ENCODE assay signal across 35 cellular contexts in genomic region chr7:123629281-123629680, GRCh38. TPM values are rescaled to one million over a fixed set of nuclear protein-coding genes. Genes with fewer than 3 reads are reported as not detected.
"Had no signal": no experiment of that assay in that cellular context is flagged by ENCODE, and none has a peak within 500 bp of the region (broad histone marks: within the 10 kb centered on the region; RNA-seq: fewer than 3 reads in every experiment).

No MANE protein-coding gene starts in this region.

- H3K36me3 ChIP-seq: adrenal gland, brain microvascular endothelial cell, breast epithelium had no signal

- H3K4me1 ChIP-seq: adrenal gland, body of pancreas, breast epithelium had no signal

- FAIRE-seq: astrocyte, TTC549 had no signal

- ATAC-seq: activated CD8-positive, alpha-beta T cell treated with anti-CD3 and anti-CD28 coated beads for 36 hours; activated naive CD4-positive, alpha-beta T cell treated with anti-CD3 and anti-CD28 coated beads, Interleukin-2, amount 50 U/mL, for 72 hours; activated T-cell treated with anti-CD3 and anti-CD28 coated beads, Interleukin-2, amount 50 U/mL, for 4 hours; activated T-cell treated with anti-CD3 and anti-CD28 coated beads, Interleukin-2, amount 50 U/mL, for 72 hours; activated T-helper 17 cell treated with anti-CD3 and anti-CD28 coated beads, Interleukin-2, amount 50 U/mL, for 72 hours; body of pancreas had no signal

- H3K9me3 ChIP-seq: adrenal gland, body of pancreas, breast epithelium had no signal

- H3K4me3 ChIP-seq: adrenal gland, body of pancreas, breast epithelium had no signal

- H3K27me3 ChIP-seq: adrenal gland, body of pancreas, brain microvascular endothelial cell, breast epithelium had no signal

- DNase-seq: activated B cell treated with CpG ODN at 0.5 μM for 24 hours; activated CD4-positive, alpha-beta memory T cell treated with anti-CD3 and anti-CD28 coated beads for 36 hours; activated CD4-positive, alpha-beta T cell treated with anti-CD3 and anti-CD28 coated beads for 4 hours; activated CD4-positive, alpha-beta T cell treated with anti-CD3 and anti-CD28 coated beads, Interleukin-2, amount 10 ng/mL, durations not matched to agents 24 days and 14 days; activated CD4-positive, alpha-beta T cell treated with anti-CD3 and anti-CD28 coated beads, Interleukin-2, amount 50 U/mL, for 1 hour; activated CD4-positive, alpha-beta T cell treated with anti-CD3 and anti-CD28 coated beads, Interleukin-2, amount 50 U/mL, for 4 hours; activated CD4-positive, CD25-positive, alpha-beta regulatory T cell treated with anti-CD3 and anti-CD28 coated beads, Interleukin-2, amount 50 U/mL, for 72 hours; activated CD8-positive, alpha-beta memory T cell treated with anti-CD3 and anti-CD28 coated beads, Interleukin-2, amount 50 U/mL, for 4 hours; activated CD8-positive, alpha-beta T cell treated with anti-CD3 and anti-CD28 coated beads for 36 hours; activated effector memory CD4-positive, alpha-beta T cell treated with anti-CD3 and anti-CD28 coated beads, Interleukin-2, amount 50 U/mL, for 16 hours; activated gamma-delta T cell treated with Interleukin-2 at 50 U/mL for 16 hours; activated naive CD4-positive, alpha-beta T cell; activated naive CD4-positive, alpha-beta T cell treated with anti-CD3 and anti-CD28 coated beads for 36 hours; activated naive CD4-positive, alpha-beta T cell treated with anti-CD3 and anti-CD28 coated beads, Interleukin-2, amount 50 U/mL, for 16 hours; activated naive CD8-positive, alpha-beta T cell treated with anti-CD3 and anti-CD28 coated beads for 36 hours; activated T-cell treated with anti-CD3 and anti-CD28 coated beads for 4 hours; activated T-cell treated with anti-CD3 and anti-CD28 coated beads, Interleukin-2, amount 50 U/mL, for 1 hour; activated T-cell treated with anti-CD3 and anti-CD28 coated beads, Interleukin-2, amount 50 U/mL, for 4 hours; activated T-cell treated with anti-CD3 and anti-CD28 coated beads, Interleukin-2, amount 50 U/mL, for 72 hours; adrenal gland; amniotic stem cell; aorta; body of pancreas; brain microvascular endothelial cell; central memory CD4-positive, alpha-beta T cell; T-helper 2 cell; T-helper 9 cell had no signal

- H3K27ac ChIP-seq: adrenal gland, body of pancreas, brain microvascular endothelial cell, breast epithelium, VCaP had no signal

RNA-seq across cellular contexts. Expression of gene LMOD2, which starts 26.4 kb away (rescaled TPM):
- total RNA-seq: activated B cell treated with CpG ODN at 0.5 μM for 24 hours; activated CD4-positive, alpha-beta memory T cell treated with anti-CD3 and anti-CD28 coated beads for 36 hours; activated CD4-positive, alpha-beta T cell treated with anti-CD3 and anti-CD28 coated beads, Interleukin-2, amount 10 ng/mL, durations not matched to agents 24 days and 14 days; activated CD8-positive, alpha-beta memory T cell treated with anti-CD3 and anti-CD28 coated beads for 36 hours; activated CD8-positive, alpha-beta T cell treated with anti-CD3 and anti-CD28 coated beads for 36 hours; activated naive CD4-positive, alpha-beta T cell treated with anti-CD3 and anti-CD28 coated beads for 36 hours; activated naive CD4-positive, alpha-beta T cell treated with anti-CD3 and anti-CD28 coated beads, Interleukin-2, amount 50 U/mL, for 72 hours; activated naive CD8-positive, alpha-beta T cell treated with anti-CD3 and anti-CD28 coated beads for 36 hours; activated T-cell treated with anti-CD3 and anti-CD28 coated beads, Interleukin-2, amount 50 U/mL, for 4 hours; activated T-cell treated with anti-CD3 and anti-CD28 coated beads, Interleukin-2, amount 50 U/mL, for 72 hours; activated T-helper 1 cell treated with anti-CD3 and anti-CD28 coated beads, Interleukin-12 subunit alpha, Interleukin-12 subunit beta, Interleukin-2, Interleukin-4 antibody, amounts not matched to agents 30 ng/mL and 10 ng/mL and 1 ng/mL, durations not matched to agents 14 hours and 24 hours and 36 hours; activated T-helper 17 cell treated with anti-CD3 and anti-CD28 coated beads, Interleukin-2, amount 50 U/mL, for 72 hours; aorta; astrocyte; body of pancreas; breast epithelium had no signal

RNA-seq across cellular contexts. Expression of gene ASB15, which starts 27.7 kb away (rescaled TPM):
- total RNA-seq: activated B cell treated with CpG ODN at 0.5 μM for 24 hours; activated CD4-positive, alpha-beta memory T cell treated with anti-CD3 and anti-CD28 coated beads for 36 hours; activated CD4-positive, alpha-beta T cell treated with anti-CD3 and anti-CD28 coated beads, Interleukin-2, amount 10 ng/mL, durations not matched to agents 24 days and 14 days; activated CD8-positive, alpha-beta memory T cell treated with anti-CD3 and anti-CD28 coated beads for 36 hours; activated CD8-positive, alpha-beta T cell treated with anti-CD3 and anti-CD28 coated beads for 36 hours; activated naive CD4-positive, alpha-beta T cell treated with anti-CD3 and anti-CD28 coated beads for 36 hours; activated naive CD4-positive, alpha-beta T cell treated with anti-CD3 and anti-CD28 coated beads, Interleukin-2, amount 50 U/mL, for 72 hours; activated naive CD8-positive, alpha-beta T cell treated with anti-CD3 and anti-CD28 coated beads for 36 hours; activated T-cell treated with anti-CD3 and anti-CD28 coated beads, Interleukin-2, amount 50 U/mL, for 4 hours; activated T-cell treated with anti-CD3 and anti-CD28 coated beads, Interleukin-2, amount 50 U/mL, for 72 hours; activated T-helper 1 cell treated with anti-CD3 and anti-CD28 coated beads, Interleukin-12 subunit alpha, Interleukin-12 subunit beta, Interleukin-2, Interleukin-4 antibody, amounts not matched to agents 30 ng/mL and 10 ng/mL and 1 ng/mL, durations not matched to agents 14 hours and 24 hours and 36 hours; activated T-helper 17 cell treated with anti-CD3 and anti-CD28 coated beads, Interleukin-2, amount 50 U/mL, for 72 hours; adrenal gland; aorta; astrocyte; body of pancreas had no signal
- polyA plus RNA-seq: adrenal gland had no signal
